19 cellular contexts compared by ENCODE assay signal in genomic region chr12:65720136-65720535, GRCh38.
DNase-seq lines count a peak whose midpoint lies in the region; ATAC-seq and TF ChIP-seq lines count a peak whose summit lies in the region.
"Had no signal": no experiment of that assay in that cellular context is flagged by ENCODE, and none has a peak within 500 bp of the region (broad histone marks: within the 10 kb centered on the region; RNA-seq: fewer than 3 reads in every experiment).

No MANE protein-coding gene starts in this region.

- no peaks in the 10 kb centered on the region for H3K4me1 Mint-ChIP-seq in naive thymus-derived CD4-positive, alpha-beta T cell
- H3K4me1 Mint-ChIP-seq: activated CD4-positive, alpha-beta T cell treated with anti-CD3 and anti-CD28 coated beads for 36 hours; natural killer cell had no signal

- H3K9me3 ChIP-seq in adipocyte (ENCODE audit: control insufficient read depth, low read length): no peaks in the 10 kb centered on the region
- H3K9me3 ChIP-seq in naive thymus-derived CD4-positive, alpha-beta T cell (ENCODE audit: control insufficient read depth in 2 of 3, low read length in 3 of 3): no peaks in the 10 kb centered on the region
- H3K9me3 ChIP-seq: testis had no signal

- H3K27ac Mint-ChIP-seq in naive thymus-derived CD4-positive, alpha-beta T cell: no peak overlapping the region
- H3K27ac Mint-ChIP-seq: activated CD4-positive, alpha-beta T cell treated with anti-CD3 and anti-CD28 coated beads for 36 hours; activated naive CD4-positive, alpha-beta T cell treated with anti-CD3 and anti-CD28 coated beads, Interleukin-2, amount 50 U/mL, for 72 hours; natural killer cell had no signal

- POLR2A ChIA-PET in naive thymus-derived CD4-positive, alpha-beta T cell (lab: Charles Lee): no interaction called here

- intact Hi-C loops in naive thymus-derived CD4-positive, alpha-beta T cell (cut with micrococcal nuclease): no loop called here

- H3K9me3 Mint-ChIP-seq in naive thymus-derived CD4-positive, alpha-beta T cell: peaks cover 0 to 3% (median 0%) of the 10 kb centered on the region in 11 donors
- H3K9me3 Mint-ChIP-seq: activated naive CD4-positive, alpha-beta T cell treated with anti-CD3 and anti-CD28 coated beads, Interleukin-2, amount 50 U/mL, for 72 hours; natural killer cell had no signal

- H3K4me3 Mint-ChIP-seq in naive thymus-derived CD4-positive, alpha-beta T cell: no peak overlapping the region
- H3K4me3 Mint-ChIP-seq: activated CD4-positive, alpha-beta T cell treated with anti-CD3 and anti-CD28 coated beads for 36 hours; natural killer cell had no signal

- no peaks in the 10 kb centered on the region for H3K36me3 ChIP-seq in adipocyte (ENCODE audit: control insufficient read depth, insufficient read depth, low read length, severe bottlenecking)
- H3K36me3 ChIP-seq in naive thymus-derived CD4-positive, alpha-beta T cell (ENCODE audit: control insufficient read depth in 2 of 3, insufficient read depth in 3 of 3, low read length in 3 of 3): no peaks in the 10 kb centered on the region

- H3K36me3 Mint-ChIP-seq in naive thymus-derived CD4-positive, alpha-beta T cell: no peaks in the 10 kb centered on the region
- H3K36me3 Mint-ChIP-seq: activated naive CD4-positive, alpha-beta T cell treated with anti-CD3 and anti-CD28 coated beads, Interleukin-2, amount 50 U/mL, for 72 hours; natural killer cell had no signal

- H3K27me3 ChIP-seq in adipocyte (replicated peaks; ENCODE audit: control insufficient read depth, insufficient read depth, low read length): no peaks in the 10 kb centered on the region
- H3K27me3 ChIP-seq in naive thymus-derived CD4-positive, alpha-beta T cell (ENCODE audit: control insufficient read depth in 2 of 2, insufficient read depth in 2 of 2, low read length in 2 of 2): no peaks in the 10 kb centered on the region
- H3K27me3 ChIP-seq: testis had no signal

- H3K27ac ChIP-seq in naive thymus-derived CD4-positive, alpha-beta T cell (ENCODE audit: low read depth, low read length): no peak overlapping the region
- H3K27ac ChIP-seq: testis had no signal

- peaks cover 29 to 41% (median 31%) of the 10 kb centered on the region in 5 donors for H3K27me3 Mint-ChIP-seq in naive thymus-derived CD4-positive, alpha-beta T cell

- ATAC-seq in naive thymus-derived CD4-positive, alpha-beta T cell: no peak
- ATAC-seq: activated CD4-positive, alpha-beta T cell treated with anti-CD3 and anti-CD28 coated beads for 36 hours; activated naive CD4-positive, alpha-beta T cell treated with anti-CD3 and anti-CD28 coated beads, Interleukin-2, amount 50 U/mL, for 72 hours; natural killer cell had no signal

- peaks cover 21% of the 10 kb centered on the region for H3K4me1 ChIP-seq in adipocyte (ENCODE audit: control insufficient read depth, insufficient read depth, low read length)
- H3K4me1 ChIP-seq in naive thymus-derived CD4-positive, alpha-beta T cell (ENCODE audit: control insufficient read depth in 2 of 2, insufficient read depth in 2 of 2, low read length in 2 of 2): no peaks in the 10 kb centered on the region
- H3K4me1 ChIP-seq: testis had no signal

- CTCF ChIA-PET in naive thymus-derived CD4-positive, alpha-beta T cell (lab: Charles Lee): no interaction called here

- peak; percentile 23 for DNase-seq in A172 (ENCODE audit: low spot score)
- peak; percentile 57 for DNase-seq in HFF-Myc (ENCODE audit: extremely low read depth, low read depth)
- DNase-seq in adipocyte (ENCODE audit: low read depth): peak; percentile 56
- DNase-seq in fibroblast of villous mesenchyme (ENCODE audit: low read depth): peak; percentile 65
- no peak for DNase-seq in occipital lobe (lab: John Stamatoyannopoulos, UW)
- DNase-seq in naive thymus-derived CD4-positive, alpha-beta T cell: no peak
- DNase-seq in OCI-M1 (lab: John Stamatoyannopoulos, UW): no peak
- DNase-seq in NCI-H774 (lab: John Stamatoyannopoulos, UW): no peak
- DNase-seq: 8988T; activated CD4-positive, alpha-beta T cell treated with anti-CD3 and anti-CD28 coated beads for 36 hours; activated T-cell treated with anti-CD3 and anti-CD28 coated beads for 4 hours; natural killer cell; NCI-H2081; NCI-H69; retina; stimulated activated CD4-positive, alpha-beta T cell treated with anti-CD3 and anti-CD28 coated beads, Interleukin-2, amount 100 ng/mL, for 24 hours; stimulated activated CD8-positive, alpha-beta memory T cell treated with anti-CD3 and anti-CD28 coated beads, Interleukin-4, amount 100 ng/mL, for 48 hours; testis had no signal

- H3K4me3 ChIP-seq in HFF-Myc (replicated peaks; ENCODE audit: low read depth, low read length) (no peak overlapping the region), adipocyte (ENCODE audit: low read length) (no peak overlapping the region), fibroblast of villous mesenchyme (ENCODE audit: low read depth, low read length) (no peak overlapping the region)
- H3K4me3 ChIP-seq in naive thymus-derived CD4-positive, alpha-beta T cell (ENCODE audit: low read length): no peak overlapping the region
- H3K4me3 ChIP-seq: testis had no signal

- peak overlapping the region; percentile 19 for H3K9ac ChIP-seq in adipocyte (ENCODE audit: low read length)

- TF ChIP-seq CTCF in HFF-Myc (IDR thresholded peaks at IDR 0.05; ENCODE audit: low read depth, low read length, missing control alignments): no peak
- no peak for TF ChIP-seq CTCF in fibroblast of villous mesenchyme (IDR thresholded peaks at IDR 0.05; ENCODE audit: insufficient read depth, low read depth, low read length)

Comparison
In these comparisons a context has a peak if more than half of its experiments do, and no peak if none do; other contexts are left out.
1. DNase-seq: peak in A172 (single experiment), HFF-Myc (single experiment), adipocyte (single experiment) and fibroblast of villous mesenchyme (single experiment); none in occipital lobe (single experiment), naive thymus-derived CD4-positive, alpha-beta T cell (0 of 9), OCI-M1 (single experiment) and NCI-H774 (single experiment).